In the genomic region with DNA sequence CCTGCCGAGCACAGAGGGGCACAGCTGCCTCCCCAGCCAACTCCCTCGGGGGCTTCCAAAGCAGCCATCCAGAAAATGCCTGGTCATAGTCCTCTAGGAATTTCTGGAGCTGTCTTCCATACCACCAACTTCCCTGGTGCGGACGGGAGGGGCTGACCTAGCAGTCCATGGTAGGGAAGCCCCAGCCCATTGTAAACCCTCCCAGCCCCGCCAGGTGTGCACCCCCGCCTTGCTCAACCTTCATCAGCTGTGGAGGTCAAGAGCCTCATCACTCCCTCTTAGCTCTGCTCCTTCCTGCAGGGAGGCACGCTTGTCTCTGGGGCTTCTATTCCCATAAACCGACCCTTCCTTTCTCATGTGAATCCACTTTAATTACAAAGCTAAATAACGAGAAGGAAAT, we compare ENCODE assay signal across 28 cellular contexts.
"Had no signal": no experiment of that assay in that cellular context is flagged by ENCODE, and none has a peak within 500 bp of the region (broad histone marks: within the 10 kb centered on the region; RNA-seq: fewer than 3 reads in every experiment).

No MANE protein-coding gene starts in this region.

- H3K4me1 Mint-ChIP-seq: naive thymus-derived CD4-positive, alpha-beta T cell; nephron; neural progenitor cell had no signal

- H2AFZ ChIP-seq: neural progenitor cell had no signal

- DNase-seq: dermis blood vessel endothelial cell; effector memory CD4-positive, alpha-beta T cell; foreskin keratinocyte; heart right ventricle; hippocampal formation; left cardiac atrium; left lung; mesenchymal stem cell; midbrain; naive thymus-derived CD4-positive, alpha-beta T cell; nucleus accumbens; ovary; psoas muscle; sigmoid colon; spleen; stimulated activated CD4-positive, alpha-beta T cell treated with anti-CD3 and anti-CD28 coated beads, Interleukin-4, amount 100 ng/mL, for 4 hours; stimulated activated naive CD8-positive, alpha-beta T cell treated with anti-CD3 and anti-CD28 coated beads, Interleukin-15, Interleukin-2, amounts not matched to agents 100 U/mL and 50 U/mL, for 24 hours; substantia nigra; testis; tibial artery had no signal

- H3K27ac ChIP-seq: coronary artery, esophagus muscularis mucosa, foreskin keratinocyte, gastroesophageal sphincter, heart right ventricle, left lung, neural progenitor cell, ovary, psoas muscle, sigmoid colon, skin epidermis, spleen, testis, tibial artery had no signal

- H3K27ac Mint-ChIP-seq: naive thymus-derived CD4-positive, alpha-beta T cell; nephron; neural progenitor cell; stimulated activated memory B cell treated with anti-CD40 and anti-IgM and Interleukin-4, amounts not matched to agents 10 μg/mL and 1 μg/mL and 100 μg/mL, for 72 hours; type B pancreatic cell had no signal

- H3K4me1 ChIP-seq: esophagus muscularis mucosa, foreskin keratinocyte, gastroesophageal sphincter, heart right ventricle, left lung, neural progenitor cell, psoas muscle, sigmoid colon, spleen, testis, tibial artery had no signal

- H3K9me3 Mint-ChIP-seq: nephron; neural progenitor cell; stimulated activated memory B cell treated with anti-CD40 and anti-IgM and Interleukin-4, amounts not matched to agents 10 μg/mL and 1 μg/mL and 100 μg/mL, for 72 hours; type B pancreatic cell had no signal

- H3K36me3 ChIP-seq: esophagus muscularis mucosa, gastroesophageal sphincter, heart right ventricle, left lung, neural progenitor cell, ovary, sigmoid colon, spleen, tibial artery had no signal

- H3K36me3 Mint-ChIP-seq: naive thymus-derived CD4-positive, alpha-beta T cell; neural progenitor cell; stimulated activated memory B cell treated with anti-CD40 and anti-IgM and Interleukin-4, amounts not matched to agents 10 μg/mL and 1 μg/mL and 100 μg/mL, for 72 hours; type B pancreatic cell had no signal

- H3K9me3 ChIP-seq: esophagus muscularis mucosa, gastroesophageal sphincter, heart right ventricle, left lung, ovary, psoas muscle, sigmoid colon, spleen, testis, tibial artery had no signal

- H3K9ac ChIP-seq: neural progenitor cell had no signal

- H3K4me3 ChIP-seq: coronary artery, esophagus muscularis mucosa, gastroesophageal sphincter, heart right ventricle, left lung, neural progenitor cell, ovary, psoas muscle, sigmoid colon, skin epidermis, spleen, testis, tibial artery had no signal

- H3K4me3 Mint-ChIP-seq: naive thymus-derived CD4-positive, alpha-beta T cell; nephron; neural progenitor cell; stimulated activated memory B cell treated with anti-CD40 and anti-IgM and Interleukin-4, amounts not matched to agents 10 μg/mL and 1 μg/mL and 100 μg/mL, for 72 hours; type B pancreatic cell had no signal

- H3K4me2 ChIP-seq: neural progenitor cell had no signal

- H3K27me3 ChIP-seq: neural progenitor cell, ovary, testis had no signal
